Comparison of ENCODE assay signal across 16 cellular contexts in genomic region chr4:55926610-55927009, GRCh38.
"Had no signal": no experiment of that assay in that cellular context is flagged by ENCODE, and none has a peak within 500 bp of the region (broad histone marks: within the 10 kb centered on the region; RNA-seq: fewer than 3 reads in every experiment).

No MANE protein-coding gene starts in this region.

- H3K9me3 ChIP-seq: tibial artery, vagina had no signal

- H3K27ac Mint-ChIP-seq: activated CD8-positive, alpha-beta memory T cell treated with anti-CD3 and anti-CD28 coated beads, Interleukin-2, amount 10 ng/mL, durations not matched to agents 7 days and 5 days; activated naive CD8-positive, alpha-beta T cell; activated T-cell treated with anti-CD3 and anti-CD28 coated beads, Interleukin-2, amount 50 U/mL, for 24 hours; brain; mesothelial cell of epicardium; T-helper 2 cell treated with Interferon-gamma antibody and Interleukin-4, amounts not matched to agents 5 μg/mL and 100 μg/mL, for 36 hours had no signal

- H3K4me3 ChIP-seq: heart right ventricle, skin epidermis, tibial artery, vagina had no signal

- ATAC-seq: activated CD8-positive, alpha-beta memory T cell treated with anti-CD3 and anti-CD28 coated beads, Interleukin-2, amount 10 ng/mL, durations not matched to agents 7 days and 5 days; heart right ventricle had no signal

- DNase-seq: activated CD4-positive, alpha-beta T cell treated with anti-CD3 and anti-CD28 coated beads for 1 hour; activated CD4-positive, alpha-beta T cell treated with anti-CD3 and anti-CD28 coated beads, Interleukin-2, amount 50 U/mL, for 48 hours; activated CD8-positive, alpha-beta memory T cell treated with anti-CD3 and anti-CD28 coated beads, Interleukin-2, amount 10 ng/mL, durations not matched to agents 7 days and 5 days; activated effector memory CD4-positive, alpha-beta T cell treated with Interleukin-2 at 50 U/mL for 16 hours; activated T-cell treated with anti-CD3 and anti-CD28 coated beads, Interleukin-2, amount 50 U/mL, for 24 hours; amygdala; heart right ventricle; kidney glomerular epithelial cell; posterior cingulate gyrus; tibial artery had no signal

- H3K36me3 ChIP-seq: heart right ventricle, tibial artery, vagina had no signal

- H3K27me3 Mint-ChIP-seq: activated CD8-positive, alpha-beta memory T cell treated with anti-CD3 and anti-CD28 coated beads, Interleukin-2, amount 10 ng/mL, durations not matched to agents 7 days and 5 days; activated naive CD8-positive, alpha-beta T cell; activated T-cell treated with anti-CD3 and anti-CD28 coated beads, Interleukin-2, amount 50 U/mL, for 24 hours had no signal

- H3K4me1 ChIP-seq: tibial artery, vagina had no signal

- H3K4me3 Mint-ChIP-seq: activated CD8-positive, alpha-beta memory T cell treated with anti-CD3 and anti-CD28 coated beads, Interleukin-2, amount 10 ng/mL, durations not matched to agents 7 days and 5 days; activated naive CD8-positive, alpha-beta T cell; activated T-cell treated with anti-CD3 and anti-CD28 coated beads, Interleukin-2, amount 50 U/mL, for 24 hours; brain; mesothelial cell of epicardium; T-helper 2 cell treated with Interferon-gamma antibody and Interleukin-4, amounts not matched to agents 5 μg/mL and 100 μg/mL, for 36 hours had no signal

- H3K27ac ChIP-seq: heart right ventricle, skin epidermis, tibial artery, vagina had no signal

- H3K36me3 Mint-ChIP-seq: activated CD8-positive, alpha-beta memory T cell treated with anti-CD3 and anti-CD28 coated beads, Interleukin-2, amount 10 ng/mL, durations not matched to agents 7 days and 5 days; brain; mesothelial cell of epicardium had no signal

- H3K4me1 Mint-ChIP-seq: activated CD8-positive, alpha-beta memory T cell treated with anti-CD3 and anti-CD28 coated beads, Interleukin-2, amount 10 ng/mL, durations not matched to agents 7 days and 5 days; brain had no signal

- H3K9me3 Mint-ChIP-seq: T-helper 2 cell treated with Interferon-gamma antibody and Interleukin-4, amounts not matched to agents 5 μg/mL and 100 μg/mL, for 36 hours had no signal

- H3K27me3 ChIP-seq: heart right ventricle, tibial artery, vagina had no signal
